ENCODE assay signal across 1 cellular context in genomic region chr9:68704804-68705635, GRCh38.
A peak's percentile ranks its signal among the peaks of the same experiment; 100 is the strongest.
TF ChIP-seq lines count a peak whose summit lies in the region.

PIP5K1B (plus strand) TSS chr9:68705240; CDS start chr9:68822615, 117,375 bp downstream.

TF ChIP-seq in K562, 482 proteins besides CTCF, POLR2A, EP300 and RAD21 (continued from another document and continues in another):
- TF ChIP-seq FOXO4 (CRISPR knock-in tag; IDR thresholded peaks at IDR 0.05) (no peak), PURB (CRISPR knock-in tag; IDR thresholded peaks at IDR 0.05; ENCODE audit: low read depth) (no peak), GTF2F1 (IDR thresholded peaks at IDR 0.05; ENCODE audit: low read depth, low read length) (no peak), HINFP (tag; conservative IDR thresholded peaks at IDR 0.05; ENCODE audit: low read depth) (no peak), PML (IDR thresholded peaks at IDR 0.05; ENCODE audit: low read length) (peak; percentile 24; the same call in 1 of the 2 replicates), ZNF280B (CRISPR knock-in tag; IDR thresholded peaks at IDR 0.05) (no peak), PTTG1 (tag; IDR thresholded peaks at IDR 0.05; ENCODE audit: low read depth) (no peak), MCM7 (IDR thresholded peaks at IDR 0.05) (no peak), FOXP1 (CRISPR knock-in tag; IDR thresholded peaks at IDR 0.05) (peak; percentile 28; the same call in 1 of the 2 replicates), RBM22 (IDR thresholded peaks at IDR 0.05; ENCODE audit: low read depth, low read length, poor library complexity, severe bottlenecking) (no peak), RBM34 (IDR thresholded peaks at IDR 0.05; ENCODE audit: borderline replicate concordance, insufficient read depth, low read length) (no peak), ZKSCAN8 (CRISPR knock-in tag; IDR thresholded peaks at IDR 0.05) (no peak), SMAD1 (IDR thresholded peaks at IDR 0.05; ENCODE audit: low read depth, low read length, partially characterized antibody) (no peak), POLR2AphosphoS2 (IDR thresholded peaks at IDR 0.05; ENCODE audit: low read length) (no peak), KLF16 (IDR thresholded peaks at IDR 0.05) (no peak), NR1H2 (CRISPR knock-in tag; IDR thresholded peaks at IDR 0.05) (no peak), HMGXB4 (CRISPR knock-in tag; IDR thresholded peaks at IDR 0.05) (no peak), RBFOX2 (IDR thresholded peaks at IDR 0.05; ENCODE audit: low read depth, low read length) (peak; percentile 84), ZNF324 (CRISPR knock-in tag; IDR thresholded peaks at IDR 0.05) (no peak), FOS (IDR thresholded peaks at IDR 0.05; ENCODE audit: extremely low read depth, insufficient read length) (no peak), NR4A1 (CRISPR knock-in tag; IDR thresholded peaks at IDR 0.05) (no peak), NR4A1 (tag; IDR thresholded peaks at IDR 0.05) (no peak), SIN3B (IDR thresholded peaks at IDR 0.05; ENCODE audit: low read depth) (peak; percentile 44; the same call in 1 of the 2 replicates), PATZ1 (CRISPR knock-in tag; IDR thresholded peaks at IDR 0.05; ENCODE audit: borderline replicate concordance) (no peak), MAX (CRISPR knock-in tag; IDR thresholded peaks at IDR 0.05) (peak; percentile 45; the same call in 1 of the 2 replicates), ZNF146 (CRISPR knock-in tag; IDR thresholded peaks at IDR 0.05; ENCODE audit: unreplicated experiment) (no peak), ZBTB9 (CRISPR knock-in tag; IDR thresholded peaks at IDR 0.05) (no peak), ZNF311 (CRISPR knock-in tag; IDR thresholded peaks at IDR 0.05) (no peak), SMARCC2 (IDR thresholded peaks at IDR 0.05; ENCODE audit: low read depth) (0 out of 2 replicates have a peak, but pooled peaks have one; percentile 20), ZFP30 (CRISPR knock-in tag; IDR thresholded peaks at IDR 0.05; ENCODE audit: borderline replicate concordance) (no peak), TFAP4 (CRISPR knock-in tag; IDR thresholded peaks at IDR 0.05; ENCODE audit: borderline replicate concordance) (peak; percentile 63; the same call in 1 of the 2 replicates), TEAD4 (IDR thresholded peaks at IDR 0.05; ENCODE audit: low read length) (no peak), TEAD4 (CRISPR knock-in tag; IDR thresholded peaks at IDR 0.05; ENCODE audit: borderline replicate concordance) (no peak), ATF4 (CRISPR knock-in tag; IDR thresholded peaks at IDR 0.05) (no peak), NFIX (CRISPR knock-in tag; IDR thresholded peaks at IDR 0.05; ENCODE audit: low read depth) (no peak), KLF6 (CRISPR knock-in tag; IDR thresholded peaks at IDR 0.05; ENCODE audit: borderline replicate concordance) (no peak), ELF4 (CRISPR knock-in tag; IDR thresholded peaks at IDR 0.05) (no peak), CHD4 (IDR thresholded peaks at IDR 0.05; ENCODE audit: insufficient read depth, insufficient replicate concordance, low read depth, low read length, poor library complexity, severe bottlenecking) (no peak), MTF1 (CRISPR knock-in tag; IDR thresholded peaks at IDR 0.05; ENCODE audit: borderline replicate concordance) (no peak), MEF2A (IDR thresholded peaks at IDR 0.05; ENCODE audit: control insufficient read depth, low read depth, low read length) (no peak), CTBP1 (IDR thresholded peaks at IDR 0.05; ENCODE audit: borderline replicate concordance) (peak; percentile 84), GATAD2B (IDR thresholded peaks at IDR 0.05; ENCODE audit: borderline replicate concordance) (peak; percentile 51; the same call in 1 of the 2 replicates), CBX5 (IDR thresholded peaks at IDR 0.05; ENCODE audit: borderline replicate concordance, low read depth) (no peak), ETS2 (tag; IDR thresholded peaks at IDR 0.05; ENCODE audit: borderline replicate concordance, poor library complexity, severe bottlenecking) (no peak), FOXA3 (CRISPR knock-in tag; conservative IDR thresholded peaks at IDR 0.05 in 1 of 2, IDR thresholded peaks at IDR 0.05 in 1 of 2) (no peak), ZNF134 (CRISPR knock-in tag; conservative IDR thresholded peaks at IDR 0.05) (no peak), CBX2 (IDR thresholded peaks at IDR 0.05; ENCODE audit: insufficient read depth, low read length, poor library complexity, severe bottlenecking) (no peak), SIN3A (IDR thresholded peaks at IDR 0.05; ENCODE audit: borderline replicate concordance in 2 of 2, control insufficient read depth in 1 of 2, low read depth in 2 of 2, low read length in 2 of 2) (no peak; a peak in 1 of 4 replicates), KDM1A (IDR thresholded peaks at IDR 0.05) (no peak), THRB (CRISPR knock-in tag; conservative IDR thresholded peaks at IDR 0.05) (no peak), BMI1 (IDR thresholded peaks at IDR 0.05; ENCODE audit: low read length) (no peak), TRIM28 (IDR thresholded peaks at IDR 0.05) (no peak), RBM39 (optimal IDR thresholded peaks at IDR 0.05; ENCODE audit: low read depth, low read length) (no peak), PTBP1 (IDR thresholded peaks at IDR 0.05; ENCODE audit: low read depth, low read length) (no peak), PREB (CRISPR knock-in tag; IDR thresholded peaks at IDR 0.05) (no peak), SRSF9 (IDR thresholded peaks at IDR 0.05; ENCODE audit: borderline replicate concordance, low read depth, low read length) (no peak), HNRNPLL (IDR thresholded peaks at IDR 0.05; ENCODE audit: low read depth, low read length, poor library complexity, severe bottlenecking) (peak; percentile 56)
